In genomic region chr19:37452500-37453245, GRCh38 we compare ENCODE assay signal across 2 cellular contexts.
TF ChIP-seq lines count a peak whose summit lies in the region.

No MANE protein-coding gene starts in this region.

TF ChIP-seq in liver, 16 proteins besides CTCF, POLR2A, EP300 and RAD21:
- TF ChIP-seq ZBTB33 (IDR thresholded peaks at IDR 0.05) (no peak), MAX (IDR thresholded peaks at IDR 0.05) (no peak), SP1 (IDR thresholded peaks at IDR 0.05) (no peak), JUND (IDR thresholded peaks at IDR 0.05) (no peak), TAF1 (conservative IDR thresholded peaks at IDR 0.05) (no peak), FOXA1 (IDR thresholded peaks at IDR 0.05) (no peak), RXRA (IDR thresholded peaks at IDR 0.05) (no peak), FOXA2 (IDR thresholded peaks at IDR 0.05) (no peak), HNF4G (IDR thresholded peaks at IDR 0.05) (no peak), YY1 (IDR thresholded peaks at IDR 0.05) (no peak), HNF4A (conservative IDR thresholded peaks at IDR 0.05) (no peak), ATF3 (IDR thresholded peaks at IDR 0.05) (no peak), EGR1 (IDR thresholded peaks at IDR 0.05; ENCODE audit: low read depth in 2 of 2) (no peak), GABPA (IDR thresholded peaks at IDR 0.05 in 1 of 2, conservative IDR thresholded peaks at IDR 0.05 in 1 of 2) (no peak), NR2F2 (IDR thresholded peaks at IDR 0.05) (no peak)
- TF ChIP-seq, protein P1, sequence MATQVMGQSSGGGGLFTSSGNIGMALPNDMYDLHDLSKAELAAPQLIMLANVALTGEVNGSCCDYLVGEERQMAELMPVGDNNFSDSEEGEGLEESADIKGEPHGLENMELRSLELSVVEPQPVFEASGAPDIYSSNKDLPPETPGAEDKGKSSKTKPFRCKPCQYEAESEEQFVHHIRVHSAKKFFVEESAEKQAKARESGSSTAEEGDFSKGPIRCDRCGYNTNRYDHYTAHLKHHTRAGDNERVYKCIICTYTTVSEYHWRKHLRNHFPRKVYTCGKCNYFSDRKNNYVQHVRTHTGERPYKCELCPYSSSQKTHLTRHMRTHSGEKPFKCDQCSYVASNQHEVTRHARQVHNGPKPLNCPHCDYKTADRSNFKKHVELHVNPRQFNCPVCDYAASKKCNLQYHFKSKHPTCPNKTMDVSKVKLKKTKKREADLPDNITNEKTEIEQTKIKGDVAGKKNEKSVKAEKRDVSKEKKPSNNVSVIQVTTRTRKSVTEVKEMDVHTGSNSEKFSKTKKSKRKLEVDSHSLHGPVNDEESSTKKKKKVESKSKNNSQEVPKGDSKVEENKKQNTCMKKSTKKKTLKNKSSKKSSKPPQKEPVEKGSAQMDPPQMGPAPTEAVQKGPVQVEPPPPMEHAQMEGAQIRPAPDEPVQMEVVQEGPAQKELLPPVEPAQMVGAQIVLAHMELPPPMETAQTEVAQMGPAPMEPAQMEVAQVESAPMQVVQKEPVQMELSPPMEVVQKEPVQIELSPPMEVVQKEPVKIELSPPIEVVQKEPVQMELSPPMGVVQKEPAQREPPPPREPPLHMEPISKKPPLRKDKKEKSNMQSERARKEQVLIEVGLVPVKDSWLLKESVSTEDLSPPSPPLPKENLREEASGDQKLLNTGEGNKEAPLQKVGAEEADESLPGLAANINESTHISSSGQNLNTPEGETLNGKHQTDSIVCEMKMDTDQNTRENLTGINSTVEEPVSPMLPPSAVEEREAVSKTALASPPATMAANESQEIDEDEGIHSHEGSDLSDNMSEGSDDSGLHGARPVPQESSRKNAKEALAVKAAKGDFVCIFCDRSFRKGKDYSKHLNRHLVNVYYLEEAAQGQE (IDR thresholded peaks at IDR 0.05): no peak

TF ChIP-seq in HepG2, 621 proteins besides CTCF, POLR2A, EP300 and RAD21:
- TF ChIP-seq FOXK1 (CRISPR knock-in tag; IDR thresholded peaks at IDR 0.05; ENCODE audit: borderline replicate concordance, low read depth) (no peak), NBN (conservative IDR thresholded peaks at IDR 0.05) (no peak), YEATS4 (CRISPR knock-in tag; IDR thresholded peaks at IDR 0.05; ENCODE audit: borderline replicate concordance) (no peak), ZBTB38 (CRISPR knock-in tag; IDR thresholded peaks at IDR 0.05) (no peak), HMGXB4 (CRISPR knock-in tag; IDR thresholded peaks at IDR 0.05; ENCODE audit: borderline replicate concordance in 1 of 2, low read depth in 1 of 2) (no peak), CBX2 (IDR thresholded peaks at IDR 0.05; ENCODE audit: low read depth, low read length) (no peak), CBX2 (CRISPR knock-in tag; IDR thresholded peaks at IDR 0.05; ENCODE audit: low read depth) (no peak), FOXK2 (IDR thresholded peaks at IDR 0.05) (no peak), NFE2L2 (IDR thresholded peaks at IDR 0.05; ENCODE audit: low read length) (no peak), TRIM22 (IDR thresholded peaks at IDR 0.05) (no peak), HDAC6 (IDR thresholded peaks at IDR 0.05; ENCODE audit: low read depth, low read length) (no peak), CREB1 (IDR thresholded peaks at IDR 0.05) (no peak), CREB1 (CRISPR knock-in tag; IDR thresholded peaks at IDR 0.05) (no peak), DNMT1 (CRISPR knock-in tag; IDR thresholded peaks at IDR 0.05) (no peak), ESRRA (CRISPR knock-in tag; IDR thresholded peaks at IDR 0.05; ENCODE audit: low read depth) (no peak), PHF5A (CRISPR knock-in tag; IDR thresholded peaks at IDR 0.05; ENCODE audit: low read depth, unreplicated experiment) (no peak)
- TF ChIP-seq, protein P2, sequence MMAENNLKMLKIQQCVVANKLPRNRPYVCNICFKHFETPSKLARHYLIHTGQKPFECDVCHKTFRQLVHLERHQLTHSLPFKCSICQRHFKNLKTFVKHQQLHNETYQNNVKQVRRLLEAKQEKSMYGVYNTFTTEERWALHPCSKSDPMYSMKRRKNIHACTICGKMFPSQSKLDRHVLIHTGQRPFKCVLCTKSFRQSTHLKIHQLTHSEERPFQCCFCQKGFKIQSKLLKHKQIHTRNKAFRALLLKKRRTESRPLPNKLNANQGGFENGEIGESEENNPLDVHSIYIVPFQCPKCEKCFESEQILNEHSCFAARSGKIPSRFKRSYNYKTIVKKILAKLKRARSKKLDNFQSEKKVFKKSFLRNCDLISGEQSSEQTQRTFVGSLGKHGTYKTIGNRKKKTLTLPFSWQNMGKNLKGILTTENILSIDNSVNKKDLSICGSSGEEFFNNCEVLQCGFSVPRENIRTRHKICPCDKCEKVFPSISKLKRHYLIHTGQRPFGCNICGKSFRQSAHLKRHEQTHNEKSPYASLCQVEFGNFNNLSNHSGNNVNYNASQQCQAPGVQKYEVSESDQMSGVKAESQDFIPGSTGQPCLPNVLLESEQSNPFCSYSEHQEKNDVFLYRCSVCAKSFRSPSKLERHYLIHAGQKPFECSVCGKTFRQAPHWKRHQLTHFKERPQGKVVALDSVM (CRISPR knock-in tag; IDR thresholded peaks at IDR 0.05): no peak
- TF ChIP-seq, protein P3, sequence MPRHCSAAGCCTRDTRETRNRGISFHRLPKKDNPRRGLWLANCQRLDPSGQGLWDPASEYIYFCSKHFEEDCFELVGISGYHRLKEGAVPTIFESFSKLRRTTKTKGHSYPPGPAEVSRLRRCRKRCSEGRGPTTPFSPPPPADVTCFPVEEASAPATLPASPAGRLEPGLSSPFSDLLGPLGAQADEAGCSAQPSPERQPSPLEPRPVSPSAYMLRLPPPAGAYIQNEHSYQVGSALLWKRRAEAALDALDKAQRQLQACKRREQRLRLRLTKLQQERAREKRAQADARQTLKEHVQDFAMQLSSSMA (CRISPR knock-in tag; IDR thresholded peaks at IDR 0.05): no peak
